In genomic region chr15:40242216-40242599, GRCh38 we compare ENCODE assay signal across 19 cellular contexts. TPM values are rescaled to one million over a fixed set of nuclear protein-coding genes. Genes with fewer than 3 reads are reported as not detected.
DNase-seq lines count a peak whose midpoint lies in the region; ATAC-seq, FAIRE-seq and TF ChIP-seq lines count a peak whose summit lies in the region.
"Had no signal": no experiment of that assay in that cellular context is flagged by ENCODE, and none has a peak within 500 bp of the region (broad histone marks: within the 10 kb centered on the region; RNA-seq: fewer than 3 reads in every experiment).

No MANE protein-coding gene starts in this region.

- intact Hi-C loops in Right ventricle myocardium inferior (cut with DNase I) = no loop called here
- intact Hi-C loops in Right ventricle myocardium superior (cut with DNase I) = no loop called here

- H3K9me3 Mint-ChIP-seq in GM23338 = no peaks in the 10 kb centered on the region
- H3K9me3 Mint-ChIP-seq: HFFc6 had no signal

- no peak for TF ChIP-seq RAD21 in H1 (IDR thresholded peaks at IDR 0.05 in 1 of 2, conservative IDR thresholded peaks at IDR 0.05 in 1 of 2; ENCODE audit: low read depth in 2 of 2, low read length in 2 of 2)

- DNase-seq in Right ventricle myocardium inferior (ENCODE audit: missing footprints) = peak; percentile 43
- no peak for DNase-seq in Right ventricle myocardium superior
- no peak for DNase-seq in H1 (ENCODE audit: low read depth in 1 of 2, low spot score in 2 of 2)
- DNase-seq in omental fat pad (ENCODE audit: low spot score) = peak; percentile 4
- DNase-seq in DMS114 treated with DMSO at 0.1 percent for 48 hours (lab: John Stamatoyannopoulos, UW; ENCODE audit: unreplicated experiment) = no peak
- no peak for DNase-seq in GM23338 (ENCODE audit: low spot score)
- DNase-seq: GM23248; HFFc6; KG1; MG63; NCI-H1092 treated with DMSO at 0.1 percent for 48 hours; NCI-H1694 treated with DMSO at 0.1 percent for 48 hours; NCI-H69; NK-92 treated with Interleukin-12 subunit alpha and Interleukin-12 subunit beta, amount 100 ng/mL, for 24 hours; PC-3 had no signal

- H2AFZ ChIP-seq in H1 (ENCODE audit: low read length) = no peak overlapping the region
- no peak overlapping the region for H2AFZ ChIP-seq in GM23338
- H2AFZ ChIP-seq: GM23248 had no signal

- no peak overlapping the region for H3K18ac ChIP-seq in H1 (ENCODE audit: extremely low read depth, low read length)

- 0 out of 2 replicates have a peak overlapping the region, but pooled peaks have one; percentile 46 for H2BK15ac ChIP-seq in H1 (ENCODE audit: low read length)

- no peak overlapping the region for H4K91ac ChIP-seq in H1 (replicated peaks; ENCODE audit: insufficient read length, low read length)

- H3K79me2 ChIP-seq in H1 (ENCODE audit: control insufficient read depth in 1 of 2, insufficient read depth in 2 of 2, low read length in 2 of 2) (no peaks in the 10 kb centered on the region), GM23338 (replicated peaks; ENCODE audit: insufficient read depth) (no peaks in the 10 kb centered on the region)

- H3K79me1 ChIP-seq in H1 (ENCODE audit: low read depth, low read length) = no peaks in the 10 kb centered on the region

- H2AK5ac ChIP-seq in H1 (ENCODE audit: low read depth, low read length) = no peak overlapping the region

- H3K27me3 Mint-ChIP-seq in GM23338 (ENCODE audit: insufficient read depth, low read depth, poor library complexity) = peaks cover 22% of the 10 kb centered on the region

- CTCF ChIA-PET in H1 (lab: Charles Lee; ENCODE audit: partially characterized antibody) = interaction anchor here (0.8 to 46.3 kb wide), 10 partner anchors 8 to 134 kb away, joined by 3 to 1340 read pairs (median 4); partner anchors contain the start of gene ANKRD63

- H3F3A ChIP-seq in GM23338 (replicated peaks; ENCODE audit: low read depth) = peaks cover 12% of the 10 kb centered on the region; the same call in 1 of the 2 replicates

- H3K27ac Mint-ChIP-seq in GM23338 = no peak overlapping the region
- H3K27ac Mint-ChIP-seq: HFFc6 had no signal

- H3K4ac ChIP-seq in H1 (replicated peaks; ENCODE audit: insufficient read length, low read depth, low read length) = no peak overlapping the region

- H3K14ac ChIP-seq in H1 (ENCODE audit: insufficient read length) = no peak overlapping the region

- H2BK20ac ChIP-seq in H1 (ENCODE audit: low read length) = no peak overlapping the region

- TF ChIP-seq EP300 in H1 (IDR thresholded peaks at IDR 0.05; ENCODE audit: borderline replicate concordance in 1 of 2, low read depth in 2 of 2, low read length in 2 of 2) = no peak

- no peak overlapping the region for H2BK12ac ChIP-seq in H1 (ENCODE audit: low read depth, low read length)

- POLR2A ChIA-PET in H1 (lab: Charles Lee; ENCODE audit: partially characterized antibody) = interaction anchor here (0.7 to 6.2 kb wide), 8 partner anchors 8 to 41 kb away, joined by 3 to 47 read pairs (median 4); no protein-coding TSS in a partner anchor

- H2BK5ac ChIP-seq in H1 (ENCODE audit: low read depth, low read length) = no peak overlapping the region

- no peak overlapping the region for H4K8ac ChIP-seq in H1 (ENCODE audit: extremely low read depth, insufficient read depth, low read length)

- no peak for TF ChIP-seq POLR2A in H1 (IDR thresholded peaks at IDR 0.05; ENCODE audit: control extremely low read depth in 1 of 2, low read depth in 2 of 2, low read length in 2 of 2)

- H3K4me2 ChIP-seq in H1 (ENCODE audit: insufficient read depth in 1 of 2, low read depth in 2 of 2, low read length in 2 of 2) (no peak overlapping the region), GM23338 (no peak overlapping the region)

- H3K27ac ChIP-seq in H1 (ENCODE audit: low read depth, low read length) (no peak overlapping the region), GM23338 (ENCODE audit: low read depth) (no peak overlapping the region)
- H3K27ac ChIP-seq: GM23248 had no signal

- H3K23me2 ChIP-seq in H1 (ENCODE audit: low read depth, low read length) = peaks cover 4% of the 10 kb centered on the region; the same call in 1 of the 2 replicates

- no peaks in the 10 kb centered on the region; the same call in 2 of the 3 replicates for H3K36me3 Mint-ChIP-seq in GM23338 (ENCODE audit: low read depth)

- H3K4me1 Mint-ChIP-seq in GM23338 = peaks cover 38% of the 10 kb centered on the region

- H3K4me3 ChIP-seq in H1 (ENCODE audit: extremely low read depth in 1 of 4, insufficient read depth in 2 of 4, low read depth in 3 of 4, low read length in 4 of 4) (no peak overlapping the region), GM23338 (no peak overlapping the region)
- H3K4me3 ChIP-seq: GM12878, GM23248, MG63 had no signal

- TF ChIP-seq CTCF in H1 (IDR thresholded peaks at IDR 0.05; ENCODE audit: control extremely low read depth in 1 of 3, insufficient read depth in 1 of 3, low read depth in 1 of 3, low read length in 3 of 3) (no peak), omental fat pad (IDR thresholded peaks at IDR 0.05) (no peak), GM23338 (conservative IDR thresholded peaks at IDR 0.05; ENCODE audit: low read depth in 2 of 2) (no peak)

- H4K20me1 ChIP-seq in H1 (replicated peaks in 1 of 2; ENCODE audit: control insufficient read depth in 1 of 2, insufficient read depth in 2 of 2, low read length in 2 of 2) = no peaks in the 10 kb centered on the region
- H4K20me1 ChIP-seq in GM23338 (replicated peaks; ENCODE audit: insufficient read depth) = no peaks in the 10 kb centered on the region

- no peaks in the 10 kb centered on the region for H3K9me3 ChIP-seq in H1 (ENCODE audit: insufficient read depth in 2 of 2, low read depth in 1 of 2, low read length in 1 of 2)
- H3K9me3 ChIP-seq: MG63 had no signal

- no peak overlapping the region for H3K9ac ChIP-seq in H1 (replicated peaks in 1 of 4; ENCODE audit: extremely low read depth in 1 of 4, low read depth in 3 of 4, low read length in 3 of 4)
- H3K9ac ChIP-seq: GM23248 had no signal

- peaks cover 0 to 6% (median 2%) of the 10 kb centered on the region in 4 experiments; a peak in 2 of 7 replicates for H3K27me3 ChIP-seq in H1 (replicated peaks in 1 of 4; ENCODE audit: control insufficient read depth in 3 of 4, extremely low read depth in 1 of 4, insufficient read depth in 3 of 4, low read length in 3 of 4)
- H3K27me3 ChIP-seq in GM23338 (ENCODE audit: insufficient read depth) = peaks cover 8% of the 10 kb centered on the region; the same call in 1 of the 2 replicates
- H3K27me3 ChIP-seq: MG63 had no signal

- H3K23ac ChIP-seq in H1 (ENCODE audit: insufficient read length) = no peak overlapping the region

- no peak overlapping the region for H3K4me3 Mint-ChIP-seq in GM23338
- H3K4me3 Mint-ChIP-seq: CD14-positive monocyte, HFFc6 had no signal

- peaks cover 9 to 29% (median 23%) of the 10 kb centered on the region in 4 experiments for H3K4me1 ChIP-seq in H1 (replicated peaks in 1 of 4; ENCODE audit: control insufficient read depth in 3 of 4, insufficient read depth in 4 of 4, low read length in 3 of 4)
- H3K4me1 ChIP-seq in GM23338 (ENCODE audit: insufficient read depth) = peaks cover 17% of the 10 kb centered on the region

- no peak overlapping the region for H4K5ac ChIP-seq in H1 (ENCODE audit: insufficient read length, low read depth, low read length)

- H3K9me2 ChIP-seq in GM23338 (ENCODE audit: insufficient read depth) = no peaks in the 10 kb centered on the region

- FAIRE-seq in H1 (lab: Jason Lieb, UNC) = no peak
- FAIRE-seq: GM12878, GM18507 had no signal

- no peak overlapping the region for H3K56ac ChIP-seq in H1 (replicated peaks; ENCODE audit: insufficient read length, low read depth, low read length)

- H2BK120ac ChIP-seq in H1 (replicated peaks; ENCODE audit: low read depth, low read length) = no peak overlapping the region

- H3K36me3 ChIP-seq in H1 (ENCODE audit: control insufficient read depth in 2 of 4, insufficient read depth in 4 of 4, low read length in 3 of 4) (no peaks in the 10 kb centered on the region), GM23338 (ENCODE audit: insufficient read depth) (no peaks in the 10 kb centered on the region)
- H3K36me3 ChIP-seq: MG63 had no signal

- no peak for ATAC-seq in Right ventricle myocardium inferior
- ATAC-seq in Right ventricle myocardium superior (ENCODE audit: poor library complexity) = no peak
- no peak for ATAC-seq in omental fat pad (ENCODE audit: low FRiP score)
- no peak for ATAC-seq in GM23338
- ATAC-seq in GM21723 (IDR thresholded peaks at IDR 0.05; ENCODE audit: unreplicated experiment) = no peak
- ATAC-seq: GM12878, PC-3 had no signal

- 92% methylated on average over 9 of the region's 9 CpGs; no CpG with 5 or more reads in 1 of the 2 experiments for WGBS in H1 (ENCODE audit: extremely low coverage in 1 of 2, insufficient coverage in 1 of 2, insufficient read length in 1 of 2, insufficient replicate concordance in 2 of 2, low coverage in 1 of 2, low lambda C conversion rate in 2 of 2, missing lambda C conversion rate in 1 of 2), 2 experiments

RNA-seq across cellular contexts. Expression of gene PAK6, which starts 3.3 kb away (rescaled TPM):
- total RNA-seq in Right ventricle myocardium inferior = 10.1 TPM
- 9.7 TPM for total RNA-seq in Right ventricle myocardium superior
- 9.0 and 9.4 TPM in 2 replicates for total RNA-seq in H1 (2021; fragmentation: NEBNext Ultra II Directional; extraction: Animal tissue kit (Norgen Biotek cat#: 25700))
- polyA plus RNA-seq in H1 (2011; rRNA removed) = 6.9 and 12.5 TPM in 2 replicates
- polyA plus RNA-seq in H1 (2011; cell fraction: cytosol; rRNA removed) = 7.0 TPM
- 12.6 TPM for polyA plus RNA-seq in H1 (2011; cell fraction: nucleus; rRNA removed)
- polyA plus RNA-seq in H1 (2012, experiment 1 of 2) = 5.8 to 9.4 TPM (median 8.1 TPM) in 4 replicates
- 7.9 TPM for polyA plus RNA-seq in H1 (2012, experiment 2 of 2)
- polyA plus RNA-seq in H1 (2013, experiment 1 of 2) = 6.6 TPM
- polyA plus RNA-seq in H1 (2013, experiment 2 of 2) = 5.3 TPM
- polyA minus RNA-seq in H1 (2011; rRNA and poly(A)+ RNA removed) = 4.6 and 6.3 TPM in 2 replicates
- polyA minus RNA-seq in H1 (2011; cell fraction: cytosol; rRNA and poly(A)+ RNA removed) = 8.0 TPM
- 13.7 TPM for polyA minus RNA-seq in H1 (2011; cell fraction: nucleus; rRNA and poly(A)+ RNA removed)
- 1 to 10 TPM in 1 of 4 donors, under 1 TPM in 1, not detected in 2; 0.72 to 1.5 TPM for total RNA-seq in omental fat pad
- total RNA-seq in GM23338 (2014; rRNA removed; shearing (Covaris generic)) = 6.6 and 20.0 TPM in 2 replicates
- 2.4 and 2.9 TPM in 2 replicates for polyA plus RNA-seq in GM23338 (2016; fragmentation: Nextera tagmentation; extraction: Ambion mirVana)
- total RNA-seq: GM23248, HFFc6 had no signal
- polyA plus RNA-seq: CD14-positive monocyte, GM23248 had no signal

RNA-seq across cellular contexts. Expression of gene ANKRD63, which starts 40.7 kb away (rescaled TPM):
- 0.92 TPM for total RNA-seq in Right ventricle myocardium inferior
- 0.65 TPM for total RNA-seq in Right ventricle myocardium superior
- total RNA-seq in H1 (2021; fragmentation: NEBNext Ultra II Directional; extraction: Animal tissue kit (Norgen Biotek cat#: 25700)) = 0.26 TPM in 1 of 2 replicates, not detected in the other
- polyA plus RNA-seq in H1 (2011; rRNA removed) = 0.16 and 0.18 TPM in 2 replicates
- 0.22 TPM for polyA plus RNA-seq in H1 (2011; cell fraction: cytosol; rRNA removed)
- polyA plus RNA-seq in H1 (2011; cell fraction: nucleus; rRNA removed) = 0.94 TPM
- 0.16 to 0.21 TPM in 2 of 4 replicates, not detected in the others for polyA plus RNA-seq in H1 (2012, experiment 1 of 2)
- not detected for polyA plus RNA-seq in H1 (2012, experiment 2 of 2)
- polyA plus RNA-seq in H1 (2013, experiment 1 of 2) = not detected
- 0.04 TPM for polyA plus RNA-seq in H1 (2013, experiment 2 of 2)
- polyA minus RNA-seq in H1 (2011; rRNA and poly(A)+ RNA removed) = not detected in 2 replicates
- polyA minus RNA-seq in H1 (2011; cell fraction: cytosol; rRNA and poly(A)+ RNA removed) = not detected
- 2.1 TPM for polyA minus RNA-seq in H1 (2011; cell fraction: nucleus; rRNA and poly(A)+ RNA removed)
- total RNA-seq in omental fat pad = not detected
- total RNA-seq in GM23338 (2014; rRNA removed; shearing (Covaris generic)) = 0.59 and 0.74 TPM in 2 replicates
- not detected in 2 replicates for polyA plus RNA-seq in GM23338 (2016; fragmentation: Nextera tagmentation; extraction: Ambion mirVana)
- total RNA-seq: GM12878, GM23248, HFFc6 had no signal
- polyA plus RNA-seq: CD14-positive monocyte, GM12878, GM23248 had no signal

Comparison
In these comparisons a context has a peak if more than half of its experiments do, and no peak if none do; other contexts are left out.
1. DNase-seq: peak in Right ventricle myocardium inferior (single experiment) and omental fat pad (single experiment); none in Right ventricle myocardium superior (single experiment), H1 (0 of 2), DMS114 treated with DMSO at 0.1 percent for 48 hours (single experiment) and GM23338 (single experiment).